15 cellular contexts compared by ENCODE assay signal in genomic region chr22:41157083-41157482, GRCh38. TPM values are rescaled to one million over a fixed set of nuclear protein-coding genes. Genes with fewer than 3 reads are reported as not detected.
DNase-seq lines count a peak whose midpoint lies in the region; ATAC-seq, FAIRE-seq and TF ChIP-seq lines count a peak whose summit lies in the region.
"Had no signal": no experiment of that assay in that cellular context is flagged by ENCODE, and none has a peak within 500 bp of the region (broad histone marks: within the 10 kb centered on the region; RNA-seq: fewer than 3 reads in every experiment).

No MANE protein-coding gene starts in this region.

- BruUV-seq in HepG2 (replicated peaks; lab: Mats Ljungman, UMichigan), result no TSS peak

- no peak for TF ChIP-seq POLR2A in right lobe of liver (IDR thresholded peaks at IDR 0.05)
- no peak for TF ChIP-seq POLR2A in HepG2 (IDR thresholded peaks at IDR 0.05; ENCODE audit: insufficient read depth in 1 of 2, low read depth in 2 of 2, low read length in 2 of 2)

- no peaks in the 10 kb centered on the region for H3K79me2 ChIP-seq in HepG2 (ENCODE audit: insufficient read depth, low read length)

- TF ChIP-seq RAD21 in HepG2 (CRISPR knock-in tag; IDR thresholded peaks at IDR 0.05), result no peak

- H3K4me3 Mint-ChIP-seq in activated naive CD4-positive, alpha-beta T cell treated with anti-CD3 and anti-CD28 coated beads, Interleukin-2, amount 50 U/mL, for 24 hours, result no peak overlapping the region
- H3K4me3 Mint-ChIP-seq in activated naive CD4-positive, alpha-beta T cell treated with anti-CD3 and anti-CD28 coated beads for 36 hours, result no peak overlapping the region
- H3K4me3 Mint-ChIP-seq: CD4-positive, CD25-positive, alpha-beta regulatory T cell; HFFc6 had no signal

- H3K36me3 ChIP-seq in right lobe of liver (peaks cover 0 to 98% (median 57%) of the 10 kb centered on the region in 4 donors), HepG2 (replicated peaks in 1 of 2; ENCODE audit: control insufficient read depth in 1 of 2, insufficient read depth in 2 of 2, low read length in 2 of 2) (peaks cover 38 to 96% of the 10 kb centered on the region in 2 experiments), subcutaneous abdominal adipose tissue (ENCODE audit: control insufficient read depth in 5 of 5, insufficient read depth in 5 of 5, low read length in 5 of 5) (peaks cover 50 to 98% (median 93%) of the 10 kb centered on the region in 5 donors)

- in situ Hi-C loops in HepG2 (cut with HindIII; ENCODE audit: extremely low pct_ligation_motif_present, low pct_unique_long_range_greater_than_20kb), result no loop called here

- CTCF ChIA-PET in activated naive CD4-positive, alpha-beta T cell treated with anti-CD3 and anti-CD28 coated beads for 36 hours (lab: Charles Lee), result no interaction called here
- CTCF ChIA-PET in HepG2 (lab: Yijun Ruan, JAX; ENCODE audit: low intra/inter-chr PET ratio, low total read pairs), result no interaction called here

- ATAC-seq in right lobe of liver (peak; percentile 57 to 70 (median 62)), HepG2 (no peak), left lobe of liver (peak; percentile 62), HG02588 (IDR thresholded peaks at IDR 0.05; ENCODE audit: unreplicated experiment) (no peak)
- ATAC-seq: GM12878 had no signal

- H3K27me3 ChIP-seq in right lobe of liver, result no peaks in the 10 kb centered on the region
- H3K27me3 ChIP-seq in HepG2 (ENCODE audit: control insufficient read depth in 1 of 2, insufficient read depth in 2 of 2, low read length in 2 of 2), result no peaks in the 10 kb centered on the region
- no peaks in the 10 kb centered on the region for H3K27me3 ChIP-seq in subcutaneous abdominal adipose tissue (ENCODE audit: control insufficient read depth in 5 of 5, insufficient read depth in 4 of 5, low read length in 5 of 5)
- H3K27me3 ChIP-seq: BLaER1 treated with 17β-estradiol and CSF1 and Interleukin-3, amounts not matched to agents 10 nM and 100 nM had no signal

- intact Hi-C loops in activated naive CD4-positive, alpha-beta T cell treated with anti-CD3 and anti-CD28 coated beads for 36 hours (cut with micrococcal nuclease), result no loop called here
- intact Hi-C loops in right lobe of liver (cut with DNase I) (no loop called here), HepG2 (cut with micrococcal nuclease; ENCODE audit: unreplicated experiment) (no loop called here)

- TF ChIP-seq EP300 in HepG2 (IDR thresholded peaks at IDR 0.05; ENCODE audit: low read depth in 2 of 2, low read length in 2 of 2) (no peak), HepG2 (CRISPR knock-in tag; IDR thresholded peaks at IDR 0.05; ENCODE audit: borderline replicate concordance) (no peak)

- no peak overlapping the region for H3K4me2 ChIP-seq in HepG2 (ENCODE audit: low read depth, low read length)
- H3K4me2 ChIP-seq: BLaER1 treated with 17β-estradiol and CSF1 and Interleukin-3, amounts not matched to agents 10 nM and 100 nM had no signal

- H3K4me1 ChIP-seq in right lobe of liver, result peaks cover 0 to 18% (median 0%) of the 10 kb centered on the region in 4 donors
- no peaks in the 10 kb centered on the region for H3K4me1 ChIP-seq in HepG2 (ENCODE audit: insufficient read depth, low read length)
- peaks cover 0 to 4% (median 0%) of the 10 kb centered on the region in 5 donors for H3K4me1 ChIP-seq in subcutaneous abdominal adipose tissue (ENCODE audit: control insufficient read depth in 5 of 5, insufficient read depth in 5 of 5, low read length in 5 of 5)

- H3K27me3 Mint-ChIP-seq in activated naive CD4-positive, alpha-beta T cell treated with anti-CD3 and anti-CD28 coated beads, Interleukin-2, amount 50 U/mL, for 24 hours, result no peaks in the 10 kb centered on the region
- H3K27me3 Mint-ChIP-seq in activated naive CD4-positive, alpha-beta T cell treated with anti-CD3 and anti-CD28 coated beads for 36 hours (ENCODE audit: low read depth), result no peaks in the 10 kb centered on the region
- H3K27me3 Mint-ChIP-seq: CD4-positive, CD25-positive, alpha-beta regulatory T cell had no signal

- H3K9me3 ChIP-seq in right lobe of liver (no peaks in the 10 kb centered on the region), HepG2 (ENCODE audit: low read length) (no peaks in the 10 kb centered on the region), subcutaneous abdominal adipose tissue (ENCODE audit: control insufficient read depth in 5 of 5, low read length in 5 of 5) (no peaks in the 10 kb centered on the region)
- H3K9me3 ChIP-seq: BLaER1 treated with 17β-estradiol and CSF1 and Interleukin-3, amounts not matched to agents 10 nM and 100 nM had no signal

- H2AFZ ChIP-seq in HepG2 (ENCODE audit: low read length), result no peak overlapping the region

- peak overlapping the region; percentile 74 for H3K27ac Mint-ChIP-seq in activated naive CD4-positive, alpha-beta T cell treated with anti-CD3 and anti-CD28 coated beads, Interleukin-2, amount 50 U/mL, for 24 hours
- H3K27ac Mint-ChIP-seq in activated naive CD4-positive, alpha-beta T cell treated with anti-CD3 and anti-CD28 coated beads for 36 hours, result no peak overlapping the region
- H3K27ac Mint-ChIP-seq: HFFc6 had no signal

- no peaks in the 10 kb centered on the region for H3K9me3 Mint-ChIP-seq in activated naive CD4-positive, alpha-beta T cell treated with anti-CD3 and anti-CD28 coated beads, Interleukin-2, amount 50 U/mL, for 24 hours
- H3K9me3 Mint-ChIP-seq in activated naive CD4-positive, alpha-beta T cell treated with anti-CD3 and anti-CD28 coated beads for 36 hours, result no peaks in the 10 kb centered on the region
- H3K9me3 Mint-ChIP-seq: CD4-positive, CD25-positive, alpha-beta regulatory T cell; HFFc6 had no signal

- WGBS in right lobe of liver (ENCODE audit: insufficient coverage, low coverage, low lambda C conversion rate, missing lambda C conversion rate), result 41% methylated on average over 4 of the region's 4 CpGs
- 98% methylated on average over 4 of the region's 4 CpGs for WGBS in HepG2 (ENCODE audit: low lambda C conversion rate)

- H3K4me3 ChIP-seq in right lobe of liver (no peak overlapping the region), HepG2 (replicated peaks in 1 of 3; ENCODE audit: insufficient read depth in 1 of 3, low read depth in 2 of 3, low read length in 3 of 3) (no peak overlapping the region), subcutaneous abdominal adipose tissue (ENCODE audit: low read depth in 1 of 5, low read length in 5 of 5) (no peak overlapping the region)
- H3K4me3 ChIP-seq: BLaER1 treated with 17β-estradiol and CSF1 and Interleukin-3, amounts not matched to agents 10 nM and 100 nM; GM12878 had no signal

- DNase-seq in activated naive CD4-positive, alpha-beta T cell treated with anti-CD3 and anti-CD28 coated beads for 36 hours, result no peak
- DNase-seq in right lobe of liver (no peak), HepG2 (ENCODE audit: low spot score) (no peak), left lobe of liver (ENCODE audit: low spot score) (no peak), dermis blood vessel endothelial cell (no peak)
- DNase-seq: ACHN; CD4-positive, CD25-positive, alpha-beta regulatory T cell; HCEC 1CT; HFFc6 had no signal

- POLR2A ChIA-PET in HepG2 (lab: Yijun Ruan, JAX), result interaction anchor here (0.7 kb wide), 1 partner anchor 62 kb away, joined by 3 read pairs; no protein-coding TSS in a partner anchor

- peak overlapping the region in 1 of 3 donors; percentile 46 for H3K27ac ChIP-seq in right lobe of liver
- H3K27ac ChIP-seq in HepG2 (ENCODE audit: extremely low read length, insufficient read depth, low read length), result no peak overlapping the region
- H3K27ac ChIP-seq in subcutaneous abdominal adipose tissue (ENCODE audit: low read depth, low read length), result peak overlapping the region; percentile 2
- H3K27ac ChIP-seq: BLaER1 treated with 17β-estradiol and CSF1 and Interleukin-3, amounts not matched to agents 10 nM and 100 nM had no signal

- no peak for TF ChIP-seq CTCF in right lobe of liver (IDR thresholded peaks at IDR 0.05)
- no peak for TF ChIP-seq CTCF in HepG2 (CRISPR knock-in tag; IDR thresholded peaks at IDR 0.05)

- peaks cover 13% of the 10 kb centered on the region for H3K36me3 Mint-ChIP-seq in activated naive CD4-positive, alpha-beta T cell treated with anti-CD3 and anti-CD28 coated beads, Interleukin-2, amount 50 U/mL, for 24 hours
- H3K36me3 Mint-ChIP-seq in activated naive CD4-positive, alpha-beta T cell treated with anti-CD3 and anti-CD28 coated beads for 36 hours (ENCODE audit: low read depth), result peaks cover 52% of the 10 kb centered on the region

- no peak overlapping the region for H3K9ac ChIP-seq in HepG2 (ENCODE audit: insufficient read depth, low read depth, low read length)
- no peak overlapping the region for H3K9ac ChIP-seq in subcutaneous abdominal adipose tissue (ENCODE audit: low read length in 5 of 5)
- H3K9ac ChIP-seq: BLaER1 treated with 17β-estradiol and CSF1 and Interleukin-3, amounts not matched to agents 10 nM and 100 nM had no signal

- peaks cover 4% of the 10 kb centered on the region for H3K4me1 Mint-ChIP-seq in activated naive CD4-positive, alpha-beta T cell treated with anti-CD3 and anti-CD28 coated beads, Interleukin-2, amount 50 U/mL, for 24 hours
- H3K4me1 Mint-ChIP-seq in activated naive CD4-positive, alpha-beta T cell treated with anti-CD3 and anti-CD28 coated beads for 36 hours (ENCODE audit: low read depth), result peaks cover 4% of the 10 kb centered on the region

- no peak for FAIRE-seq in HepG2 (lab: Jason Lieb, UNC)
- FAIRE-seq: GM12878, GM18507 had no signal

- no peaks in the 10 kb centered on the region for H4K20me1 ChIP-seq in HepG2 (ENCODE audit: insufficient read depth, low read length)

RNA-seq across cellular contexts. Expression of gene L3MBTL2, which starts 48.0 kb away (rescaled TPM):
- 10 to 100 TPM; 19.4 to 22.3 TPM for total RNA-seq in activated naive CD4-positive, alpha-beta T cell treated with anti-CD3 and anti-CD28 coated beads for 36 hours
- total RNA-seq in right lobe of liver (10 to 100 TPM in 4 of 6 experiments, 1 to 10 TPM in 2; 6.6 to 11.7 (median 10.4) TPM), HepG2 (2016; rRNA removed; fragmentation: Illumina TruSeq; extraction: Trizol) (33.7 and 37.6 TPM in 2 replicates), left lobe of liver (12.7 TPM), dermis blood vessel endothelial cell (27.8 and 33.2 TPM in 2 replicates)
- 2.0 and 2.6 TPM in 2 replicates for total RNA-seq in HepG2 (2016; cell fraction: cytosol; rRNA removed; fragmentation: Illumina TruSeq; extraction: Trizol; ENCODE audit: low read depth)
- total RNA-seq in HepG2 (2016; cell fraction: insoluble cytoplasmic fraction; rRNA removed; fragmentation: Illumina TruSeq; extraction: Trizol), result 33.9 and 35.3 TPM in 2 replicates
- 9.5 and 10.0 TPM in 2 replicates for total RNA-seq in HepG2 (2016; cell fraction: membrane; rRNA removed; fragmentation: Illumina TruSeq; extraction: Trizol)
- total RNA-seq in HepG2 (2016; cell fraction: nucleus; rRNA removed; fragmentation: Illumina TruSeq; extraction: Trizol), result 18.8 and 19.9 TPM in 2 replicates
- polyA plus RNA-seq in HepG2 (2011; rRNA removed), result 13.8 and 15.2 TPM in 2 replicates
- polyA plus RNA-seq in HepG2 (2011; cell fraction: cytosol; rRNA removed), result 11.1 and 12.2 TPM in 2 replicates
- 22.6 and 24.9 TPM in 2 replicates for polyA plus RNA-seq in HepG2 (2011; cell fraction: nucleus; rRNA removed)
- polyA plus RNA-seq in HepG2 (2012), result 8.5 and 9.8 TPM in 2 replicates
- 1.4 and 1.9 TPM in 2 replicates for polyA plus RNA-seq in HepG2 (2016; cell fraction: cytosol; fragmentation: Illumina TruSeq; extraction: Trizol; ENCODE audit: low read depth)
- 23.7 and 29.8 TPM in 2 replicates for polyA plus RNA-seq in HepG2 (2016; cell fraction: insoluble cytoplasmic fraction; fragmentation: Illumina TruSeq; extraction: Trizol; ENCODE audit: low read depth)
- polyA plus RNA-seq in HepG2 (2016; cell fraction: membrane; fragmentation: Illumina TruSeq; extraction: Trizol; ENCODE audit: low read depth), result 4.5 and 4.6 TPM in 2 replicates
- polyA plus RNA-seq in HepG2 (2016; cell fraction: nucleus; fragmentation: Illumina TruSeq; extraction: Trizol; ENCODE audit: insufficient read depth, low read depth), result 29.0 and 31.3 TPM in 2 replicates
- polyA minus RNA-seq in HepG2 (2011; rRNA and poly(A)+ RNA removed; ENCODE audit: low replicate concordance), result 21.4 and 43.9 TPM in 2 replicates
- 8.2 and 8.3 TPM in 2 replicates for polyA minus RNA-seq in HepG2 (2011; cell fraction: cytosol; rRNA and poly(A)+ RNA removed)
- polyA minus RNA-seq in HepG2 (2011; cell fraction: nucleus; rRNA and poly(A)+ RNA removed), result 10.6 and 11.2 TPM in 2 replicates

Comparison
In these comparisons a context has a peak if more than half of its experiments do, and no peak if none do; other contexts are left out.
1. ATAC-seq: peak in right lobe of liver (4 of 4) and left lobe of liver (single experiment); none in HepG2 (single experiment) and HG02588 (single experiment).